In the genomic region with DNA sequence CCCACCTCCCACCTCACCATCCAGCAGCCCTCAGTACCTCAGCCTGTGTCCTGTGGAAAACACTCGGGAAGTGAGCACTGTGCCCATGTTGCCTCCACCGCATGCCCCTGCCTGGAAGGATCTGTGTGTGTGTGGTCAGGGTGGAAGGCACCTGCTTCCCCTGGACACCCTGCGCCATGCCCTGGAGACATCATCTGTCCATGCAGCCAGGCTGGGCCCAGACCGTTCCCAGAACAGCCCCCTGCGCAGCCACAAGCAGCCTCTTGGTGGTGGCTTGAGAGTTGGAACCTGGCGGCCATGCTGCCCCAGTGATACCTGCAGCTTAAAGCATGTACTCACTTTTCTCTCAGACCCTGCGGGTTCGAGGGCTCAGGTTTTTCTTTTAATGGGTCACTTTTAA, we compare ENCODE assay signal across 24 cellular contexts. TPM values are rescaled to one million over a fixed set of nuclear protein-coding genes. Genes with fewer than 3 reads are reported as not detected.
"Had no signal": no experiment of that assay in that cellular context is flagged by ENCODE, and none has a peak within 500 bp of the region (broad histone marks: within the 10 kb centered on the region; RNA-seq: fewer than 3 reads in every experiment).

No MANE protein-coding gene starts in this region.

- H3K4me1 ChIP-seq: parathyroid adenoma, right atrium auricular region, spleen, thyroid gland had no signal

- H3K9me3 Mint-ChIP-seq: memory B cell; natural killer cell; stimulated activated naive B cell treated with anti-CD40 and anti-IgM and Interleukin-4, amounts not matched to agents 10 μg/mL and 1 μg/mL and 100 μg/mL, for 72 hours had no signal

- H3K27ac Mint-ChIP-seq: memory B cell; stimulated activated naive B cell treated with anti-CD40 and anti-IgM and Interleukin-4, amounts not matched to agents 10 μg/mL and 1 μg/mL and 100 μg/mL, for 72 hours had no signal

- H3K9me3 ChIP-seq: right atrium auricular region, spleen, stomach, thyroid gland, vagina had no signal

- H3K4me3 Mint-ChIP-seq: memory B cell; natural killer cell; stimulated activated naive B cell treated with anti-CD40 and anti-IgM and Interleukin-4, amounts not matched to agents 10 μg/mL and 1 μg/mL and 100 μg/mL, for 72 hours had no signal

- H3K27me3 ChIP-seq: neutrophil, right atrium auricular region, spleen, stomach, thyroid gland, vagina had no signal

- H3K27ac ChIP-seq: coronary artery, neutrophil, parathyroid adenoma, right atrium auricular region, skin epidermis, spleen, stomach, thyroid gland, vagina had no signal

- H3K9ac ChIP-seq: parathyroid adenoma had no signal

- H3K4me3 ChIP-seq: coronary artery, lung, right atrium auricular region, skin epidermis, spleen, stomach, thyroid gland, vagina had no signal

- DNase-seq: dermis blood vessel endothelial cell; effector memory CD4-positive, alpha-beta T cell; erythroblast; hypothalamus; kidney; natural killer cell; stimulated activated CD4-positive, alpha-beta T cell treated with anti-CD3 and anti-CD28 coated beads, Interleukin-4, amount 100 ng/mL, for 4 hours; stimulated activated naive B cell treated with anti-CD40 and anti-IgM and Interleukin-4, amounts not matched to agents 10 μg/mL and 1 μg/mL and 100 μg/mL, for 72 hours; stomach; thyroid gland; trophoblast cell had no signal

- H3K27me3 Mint-ChIP-seq: memory B cell; progenitor cell of endocrine pancreas; stimulated activated naive B cell treated with anti-CD40 and anti-IgM and Interleukin-4, amounts not matched to agents 10 μg/mL and 1 μg/mL and 100 μg/mL, for 72 hours had no signal

- ATAC-seq: left lobe of liver; natural killer cell; stimulated activated naive B cell treated with anti-CD40 and anti-IgM and Interleukin-4, amounts not matched to agents 10 μg/mL and 1 μg/mL and 100 μg/mL, for 72 hours had no signal

- H3K4me1 Mint-ChIP-seq: memory B cell had no signal

RNA-seq across cellular contexts. Expression of a gene that starts 34.9 kb away (rescaled TPM):
- total RNA-seq: frontal cortex, right atrium auricular region, temporal lobe had no signal
